In genomic region chr21:38499296-38499695, GRCh38 we compare ENCODE assay signal across 2 cellular contexts.
TF ChIP-seq lines count a peak whose summit lies in the region.

No MANE protein-coding gene starts in this region.

TF ChIP-seq in liver, 16 proteins besides CTCF, POLR2A, EP300 and RAD21:
- TF ChIP-seq, protein P1, sequence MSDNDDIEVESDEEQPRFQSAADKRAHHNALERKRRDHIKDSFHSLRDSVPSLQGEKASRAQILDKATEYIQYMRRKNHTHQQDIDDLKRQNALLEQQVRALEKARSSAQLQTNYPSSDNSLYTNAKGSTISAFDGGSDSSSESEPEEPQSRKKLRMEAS (IDR thresholded peaks at IDR 0.05), result no peak
- TF ChIP-seq, protein P2, sequence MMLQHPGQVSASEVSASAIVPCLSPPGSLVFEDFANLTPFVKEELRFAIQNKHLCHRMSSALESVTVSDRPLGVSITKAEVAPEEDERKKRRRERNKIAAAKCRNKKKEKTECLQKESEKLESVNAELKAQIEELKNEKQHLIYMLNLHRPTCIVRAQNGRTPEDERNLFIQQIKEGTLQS (IDR thresholded peaks at IDR 0.05), result no peak
- TF ChIP-seq, protein P3, sequence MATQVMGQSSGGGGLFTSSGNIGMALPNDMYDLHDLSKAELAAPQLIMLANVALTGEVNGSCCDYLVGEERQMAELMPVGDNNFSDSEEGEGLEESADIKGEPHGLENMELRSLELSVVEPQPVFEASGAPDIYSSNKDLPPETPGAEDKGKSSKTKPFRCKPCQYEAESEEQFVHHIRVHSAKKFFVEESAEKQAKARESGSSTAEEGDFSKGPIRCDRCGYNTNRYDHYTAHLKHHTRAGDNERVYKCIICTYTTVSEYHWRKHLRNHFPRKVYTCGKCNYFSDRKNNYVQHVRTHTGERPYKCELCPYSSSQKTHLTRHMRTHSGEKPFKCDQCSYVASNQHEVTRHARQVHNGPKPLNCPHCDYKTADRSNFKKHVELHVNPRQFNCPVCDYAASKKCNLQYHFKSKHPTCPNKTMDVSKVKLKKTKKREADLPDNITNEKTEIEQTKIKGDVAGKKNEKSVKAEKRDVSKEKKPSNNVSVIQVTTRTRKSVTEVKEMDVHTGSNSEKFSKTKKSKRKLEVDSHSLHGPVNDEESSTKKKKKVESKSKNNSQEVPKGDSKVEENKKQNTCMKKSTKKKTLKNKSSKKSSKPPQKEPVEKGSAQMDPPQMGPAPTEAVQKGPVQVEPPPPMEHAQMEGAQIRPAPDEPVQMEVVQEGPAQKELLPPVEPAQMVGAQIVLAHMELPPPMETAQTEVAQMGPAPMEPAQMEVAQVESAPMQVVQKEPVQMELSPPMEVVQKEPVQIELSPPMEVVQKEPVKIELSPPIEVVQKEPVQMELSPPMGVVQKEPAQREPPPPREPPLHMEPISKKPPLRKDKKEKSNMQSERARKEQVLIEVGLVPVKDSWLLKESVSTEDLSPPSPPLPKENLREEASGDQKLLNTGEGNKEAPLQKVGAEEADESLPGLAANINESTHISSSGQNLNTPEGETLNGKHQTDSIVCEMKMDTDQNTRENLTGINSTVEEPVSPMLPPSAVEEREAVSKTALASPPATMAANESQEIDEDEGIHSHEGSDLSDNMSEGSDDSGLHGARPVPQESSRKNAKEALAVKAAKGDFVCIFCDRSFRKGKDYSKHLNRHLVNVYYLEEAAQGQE (IDR thresholded peaks at IDR 0.05), result no peak
- TF ChIP-seq TAF1 (conservative IDR thresholded peaks at IDR 0.05), result no peak
- TF ChIP-seq RXRA (IDR thresholded peaks at IDR 0.05), result no peak
- no peak for TF ChIP-seq FOXA2 (IDR thresholded peaks at IDR 0.05)
- no peak for TF ChIP-seq EGR1 (IDR thresholded peaks at IDR 0.05; ENCODE audit: low read depth in 2 of 2)
- TF ChIP-seq JUND (IDR thresholded peaks at IDR 0.05), result no peak
- no peak for TF ChIP-seq YY1 (IDR thresholded peaks at IDR 0.05)
- TF ChIP-seq HNF4G (IDR thresholded peaks at IDR 0.05), result no peak
- no peak for TF ChIP-seq NR2F2 (IDR thresholded peaks at IDR 0.05)
- no peak for TF ChIP-seq HNF4A (conservative IDR thresholded peaks at IDR 0.05)
- no peak for TF ChIP-seq ZBTB33 (IDR thresholded peaks at IDR 0.05)
- no peak for TF ChIP-seq GABPA (IDR thresholded peaks at IDR 0.05 in 1 of 2, conservative IDR thresholded peaks at IDR 0.05 in 1 of 2)
- no peak for TF ChIP-seq SP1 (IDR thresholded peaks at IDR 0.05)
- TF ChIP-seq FOXA1 (IDR thresholded peaks at IDR 0.05), result no peak
TF ChIP-seq in liver: peak in this region for 0.

TF ChIP-seq in HepG2, 621 proteins besides CTCF, POLR2A, EP300 and RAD21:
- no peak for TF ChIP-seq CREBL2 (CRISPR knock-in tag; IDR thresholded peaks at IDR 0.05; ENCODE audit: borderline replicate concordance)
- no peak for TF ChIP-seq ZNF282 (IDR thresholded peaks at IDR 0.05; ENCODE audit: partially characterized antibody)
- no peak for TF ChIP-seq TP53 (CRISPR knock-in tag; conservative IDR thresholded peaks at IDR 0.05)
- no peak for TF ChIP-seq ZNF781 (CRISPR knock-in tag; IDR thresholded peaks at IDR 0.05; ENCODE audit: borderline replicate concordance, not compliant biosample characterization)
- no peak for TF ChIP-seq HOXA3 (CRISPR knock-in tag; IDR thresholded peaks at IDR 0.05)
- no peak for TF ChIP-seq NFATC3 (CRISPR knock-in tag; IDR thresholded peaks at IDR 0.05)
- no peak for TF ChIP-seq ATM (IDR thresholded peaks at IDR 0.05; ENCODE audit: borderline replicate concordance)
